11 cellular contexts compared by ENCODE assay signal in the genomic region with DNA sequence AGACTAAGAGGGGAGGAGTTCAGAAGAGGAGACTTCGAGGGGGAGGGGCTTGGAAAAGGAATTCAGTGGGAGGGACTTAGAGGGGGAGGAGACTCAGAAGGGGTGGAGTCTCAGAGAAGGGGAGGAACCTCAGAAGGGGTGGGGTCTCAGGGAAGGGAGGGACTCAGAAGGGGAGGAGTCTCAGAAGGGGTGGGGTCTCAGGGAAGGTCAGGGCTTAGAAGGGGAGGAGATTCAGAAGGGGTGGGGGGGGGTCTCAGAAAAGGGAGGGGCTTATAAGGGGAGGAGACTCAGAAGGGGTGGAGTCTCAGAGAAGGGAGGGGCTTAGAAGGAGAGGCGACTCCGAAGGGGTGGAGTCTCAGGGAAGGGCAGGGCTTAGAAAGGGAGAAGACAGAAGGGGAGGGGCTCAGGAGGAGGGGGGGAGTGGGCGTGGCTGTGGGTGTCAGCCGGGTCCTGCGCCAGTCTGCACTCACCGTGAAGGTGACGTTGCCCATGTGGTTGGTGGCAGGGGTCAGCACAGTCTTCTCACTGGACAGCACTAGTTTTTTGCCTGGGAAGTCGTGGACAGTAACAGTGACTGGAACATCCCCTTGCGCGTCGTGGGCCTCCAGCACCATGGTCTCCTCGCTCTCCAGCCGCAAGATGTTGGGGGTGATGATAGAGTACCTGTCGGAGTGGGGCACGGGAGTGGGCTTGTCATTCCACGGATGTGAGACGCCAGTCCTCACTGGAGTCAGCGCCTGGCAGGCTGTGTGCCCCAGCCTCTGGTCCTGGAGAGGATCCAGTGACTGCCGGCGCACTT. TPM values are rescaled to one million over a fixed set of nuclear protein-coding genes. Genes with fewer than 3 reads are reported as not detected.
A peak's percentile ranks its signal among the peaks of the same experiment; 100 is the strongest.
DNase-seq lines count a peak whose midpoint lies in the region; ATAC-seq and TF ChIP-seq lines count a peak whose summit lies in the region.
"Had no signal": no experiment of that assay in that cellular context is flagged by ENCODE, and none has a peak within 500 bp of the region (broad histone marks: within the 10 kb centered on the region; RNA-seq: fewer than 3 reads in every experiment).

No MANE protein-coding gene starts in this region.

- peak; percentile 31 for DNase-seq in DMS 273 (lab: John Stamatoyannopoulos, UW; ENCODE audit: unreplicated experiment)
- DNase-seq in DMS 273 treated with DMSO at 0.1 percent for 48 hours (lab: John Stamatoyannopoulos, UW): no peak
- peak; percentile 74 for DNase-seq in RWPE1 (ENCODE audit: low spot score)
- no peak for DNase-seq in esophagus muscularis mucosa (ENCODE audit: extremely low spot score)
- DNase-seq in psoas muscle: peak; percentile 54 to 81
- DNase-seq in NCI-H1092 (lab: John Stamatoyannopoulos, UW): no peak
- no peak for DNase-seq in DMS153 treated with DMSO at 0.1 percent for 48 hours (lab: John Stamatoyannopoulos, UW; ENCODE audit: unreplicated experiment)

- no peak for TF ChIP-seq POLR2A in esophagus muscularis mucosa (IDR thresholded peaks at IDR 0.05; ENCODE audit: low read depth)

- WGBS in esophagus muscularis mucosa: 65% methylated on average over 19 of the region's 21 CpGs
- WGBS in psoas muscle, 3 donors: 43 to 55% (median 48%) methylated on average over 21 of the region's 21 CpGs

- CTCF ChIA-PET in RWPE1 (lab: Yijun Ruan, JAX): no interaction called here

- peak overlapping the region; percentile 49 for H3K27ac ChIP-seq in RWPE1
- H3K27ac ChIP-seq in esophagus muscularis mucosa (replicated peaks in 1 of 4): peak overlapping the region in 1 of 4 donors; percentile 20
- H3K27ac ChIP-seq in psoas muscle: no peak overlapping the region
- H3K27ac ChIP-seq: 22Rv1, parathyroid adenoma had no signal

- H3K4me1 ChIP-seq in esophagus muscularis mucosa (peaks cover 0 to 21% (median 12%) of the 10 kb centered on the region in 4 donors), psoas muscle (no peaks in the 10 kb centered on the region)
- H3K4me1 ChIP-seq: parathyroid adenoma had no signal

- H3K4me3 ChIP-seq in esophagus muscularis mucosa (peak overlapping the region; percentile 40 to 57 (median 44)), psoas muscle (peak overlapping the region; percentile 48)

- H3K9me3 ChIP-seq in esophagus muscularis mucosa (no peaks in the 10 kb centered on the region), psoas muscle (no peaks in the 10 kb centered on the region)

- ATAC-seq in psoas muscle (peak in 3 of 4 donors; percentile 35 to 68 (median 63)), HG03571 (IDR thresholded peaks at IDR 0.05; ENCODE audit: unreplicated experiment) (no peak)

- H3K27me3 ChIP-seq in esophagus muscularis mucosa (peaks cover 0 to 40% (median 0%) of the 10 kb centered on the region in 4 donors), psoas muscle (ENCODE audit: insufficient read depth in 3 of 3, low read length in 2 of 3) (peaks cover 0 to 17% (median 3%) of the 10 kb centered on the region in 3 donors)

- TF ChIP-seq CTCF in RWPE1 (conservative IDR thresholded peaks at IDR 0.05; ENCODE audit: low read depth): no peak
- TF ChIP-seq CTCF in esophagus muscularis mucosa (IDR thresholded peaks at IDR 0.05): no peak
- no peak for TF ChIP-seq CTCF in psoas muscle (IDR thresholded peaks at IDR 0.05)

- H3K36me3 ChIP-seq in esophagus muscularis mucosa (peaks cover 0 to 6% (median 2%) of the 10 kb centered on the region in 4 donors), psoas muscle (ENCODE audit: insufficient read depth in 1 of 2, low read depth in 1 of 2) (no peaks in the 10 kb centered on the region)

- intact Hi-C loops in esophagus muscularis mucosa (cut with DNase I): no loop called here
- intact Hi-C loops in psoas muscle (cut with DNase I): no loop called here

- POLR2A ChIA-PET in RWPE1 (lab: Yijun Ruan, JAX; ENCODE audit: low non-redundant PET): no interaction called here

- no peak for TF ChIP-seq EP300 in esophagus muscularis mucosa (IDR thresholded peaks at IDR 0.05)

RNA-seq across cellular contexts. Expression of a gene that starts 1.5 kb away (rescaled TPM):
- total RNA-seq in esophagus muscularis mucosa (1,000 to 10,000 TPM in 1 of 4 donors, 100 to 1,000 TPM in 3; 393 to 1,020 (median 677) TPM), psoas muscle (100 to 1,000 TPM in 2 of 4 donors, 10 to 100 TPM in 2; 78.6 to 120 (median 94.9) TPM)
- 10 to 100 TPM; 37.7 to 88.8 (median 72.7) TPM for polyA plus RNA-seq in psoas muscle

RNA-seq across cellular contexts. Expression of a gene that starts 18.4 kb away (rescaled TPM):
- total RNA-seq in esophagus muscularis mucosa: 10 to 100 TPM; 38.2 to 61.7 (median 48.2) TPM
- 10 to 100 TPM; 12.5 to 27.8 (median 21.3) TPM for total RNA-seq in psoas muscle
- 10 to 100 TPM; 19.3 to 25.7 (median 25.0) TPM for polyA plus RNA-seq in psoas muscle

RNA-seq across cellular contexts. Expression of a gene that starts 20.5 kb away (rescaled TPM):
- total RNA-seq in esophagus muscularis mucosa (100 to 1,000 TPM in 3 of 4 donors, 10 to 100 TPM in 1; 85.8 to 148 (median 118) TPM), psoas muscle (100 to 1,000 TPM; 215 to 264 (median 223) TPM)
- polyA plus RNA-seq in psoas muscle: 100 to 1,000 TPM; 104 to 297 (median 234) TPM

RNA-seq across cellular contexts. Expression of a gene that starts 48.3 kb away (rescaled TPM):
- total RNA-seq in esophagus muscularis mucosa: under 1 TPM in 2 of 4 donors, not detected in 2; 0.33 to 0.34 TPM
- under 1 TPM in 1 of 4 donors, not detected in 3; 0.13 TPM for total RNA-seq in psoas muscle
- polyA plus RNA-seq in psoas muscle: under 1 TPM; 0.07 to 0.17 (median 0.10) TPM

RNA-seq across cellular contexts. Expression of a gene that starts 49.0 kb away (rescaled TPM):
- total RNA-seq in esophagus muscularis mucosa (1 to 10 TPM in 1 of 4 donors, under 1 TPM in 3; 0.42 to 3.0 (median 0.70) TPM), psoas muscle (under 1 TPM in 3 of 4 donors, not detected in 1; 0.06 to 0.81 (median 0.27) TPM)
- polyA plus RNA-seq in psoas muscle: under 1 TPM; 0.01 to 0.34 (median 0.09) TPM
- total RNA-seq: astrocyte had no signal

Comparison
In these comparisons a context has a peak if more than half of its experiments do, and no peak if none do; other contexts are left out.
1. DNase-seq: peak in DMS 273 (single experiment), RWPE1 (single experiment) and psoas muscle (2 of 2); none in DMS 273 treated with DMSO at 0.1 percent for 48 hours (single experiment), esophagus muscularis mucosa (single experiment), NCI-H1092 (single experiment) and DMS153 treated with DMSO at 0.1 percent for 48 hours (single experiment).